8 cellular contexts compared by ENCODE assay signal in the genomic region with DNA sequence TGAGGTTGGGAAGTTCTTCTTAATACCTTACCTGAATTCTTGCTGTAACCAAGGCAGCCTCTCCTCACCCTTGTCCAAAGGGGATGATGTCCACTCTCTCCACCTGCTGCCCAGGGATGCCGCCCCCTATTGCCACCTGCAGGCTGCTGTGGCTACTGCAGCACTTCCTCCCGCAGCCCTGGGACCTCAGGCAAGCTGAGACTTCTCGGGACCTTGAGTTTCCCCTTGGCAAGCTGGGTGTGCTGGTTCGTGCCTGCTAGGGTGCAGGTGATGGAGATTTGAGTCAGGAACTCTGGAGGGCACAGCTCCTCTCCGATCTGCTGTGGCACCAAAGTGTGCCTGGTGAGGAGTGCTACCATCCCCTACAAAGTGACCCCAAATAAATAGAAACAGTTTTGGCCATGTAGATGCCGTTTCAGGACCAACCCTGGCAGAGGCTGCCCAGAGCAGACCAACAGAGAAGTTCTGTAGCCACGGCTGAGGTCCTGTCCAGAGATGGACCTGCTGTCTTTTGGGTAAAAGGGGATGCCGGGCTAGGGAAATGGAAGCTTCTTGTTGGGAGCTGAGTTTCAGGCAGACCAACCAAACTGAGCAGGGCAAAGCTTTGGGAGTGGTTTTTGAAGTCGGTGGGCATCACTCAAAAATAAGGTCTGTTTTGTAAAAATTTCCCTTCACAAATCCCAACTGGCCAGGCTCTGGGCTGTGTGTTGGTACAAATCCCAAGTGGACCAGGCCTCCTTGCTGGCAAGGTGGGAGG. TPM values are rescaled to one million over a fixed set of nuclear protein-coding genes. Genes with fewer than 3 reads are reported as not detected.
A peak's percentile ranks its signal among the peaks of the same experiment; 100 is the strongest.
DNase-seq lines count a peak whose midpoint lies in the region; ATAC-seq and TF ChIP-seq lines count a peak whose summit lies in the region.

No MANE protein-coding gene starts in this region.

- H3K4me3 Mint-ChIP-seq in activated CD4-positive, alpha-beta T cell treated with anti-CD3 and anti-CD28 coated beads, Interleukin-2, amount 10 ng/mL, durations not matched to agents 24 days and 14 days, result no peak overlapping the region
- H3K4me3 Mint-ChIP-seq in naive thymus-derived CD8-positive, alpha-beta T cell, result peak overlapping the region in 5 of 10 donors; percentile 24 to 59 (median 43)

- H3K27me3 ChIP-seq in GM06990 (replicated peaks; ENCODE audit: control insufficient read depth, insufficient read depth, low read length), result no peaks in the 10 kb centered on the region

- H3K27me3 Mint-ChIP-seq in activated CD4-positive, alpha-beta T cell treated with anti-CD3 and anti-CD28 coated beads, Interleukin-2, amount 10 ng/mL, durations not matched to agents 24 days and 14 days, result no peaks in the 10 kb centered on the region
- no peaks in the 10 kb centered on the region for H3K27me3 Mint-ChIP-seq in naive thymus-derived CD8-positive, alpha-beta T cell

- H3K4me1 Mint-ChIP-seq in activated CD4-positive, alpha-beta T cell treated with anti-CD3 and anti-CD28 coated beads, Interleukin-2, amount 10 ng/mL, durations not matched to agents 24 days and 14 days, result peaks cover 12% of the 10 kb centered on the region
- H3K4me1 Mint-ChIP-seq in naive thymus-derived CD8-positive, alpha-beta T cell, result peaks cover 20 to 53% (median 51%) of the 10 kb centered on the region in 4 donors

- no peaks in the 10 kb centered on the region for H3K9me3 Mint-ChIP-seq in activated CD4-positive, alpha-beta T cell treated with anti-CD3 and anti-CD28 coated beads, Interleukin-2, amount 10 ng/mL, durations not matched to agents 24 days and 14 days
- H3K9me3 Mint-ChIP-seq in naive thymus-derived CD8-positive, alpha-beta T cell, result no peaks in the 10 kb centered on the region

- DNase-seq in GM06990 (ENCODE audit: extremely low read depth, insufficient read length) (no peak), LNCaP clone FGC (ENCODE audit: low read depth) (no peak), epithelial cell of proximal tubule (ENCODE audit: low read depth) (no peak), NCI-H1417 treated with DMSO at 0.1 percent for 48 hours (lab: John Stamatoyannopoulos, UW) (no peak), DMS79 treated with DMSO at 0.1 percent for 48 hours (lab: John Stamatoyannopoulos, UW) (no peak)
- DNase-seq in activated CD4-positive, alpha-beta T cell treated with anti-CD3 and anti-CD28 coated beads, Interleukin-2, amount 10 ng/mL, durations not matched to agents 24 days and 14 days, result peak; percentile 83
- peak in 5 of 10 donors; percentile 37 to 50 (median 39) for DNase-seq in naive thymus-derived CD8-positive, alpha-beta T cell

- intact Hi-C loops in activated CD4-positive, alpha-beta T cell treated with anti-CD3 and anti-CD28 coated beads, Interleukin-2, amount 10 ng/mL, durations not matched to agents 24 days and 14 days (cut with micrococcal nuclease), result loop anchor here (1.0 kb wide), 1 partner anchor 50 kb away; no protein-coding TSS in a partner anchor

- peaks cover 33% of the 10 kb centered on the region for H3K36me3 Mint-ChIP-seq in activated CD4-positive, alpha-beta T cell treated with anti-CD3 and anti-CD28 coated beads, Interleukin-2, amount 10 ng/mL, durations not matched to agents 24 days and 14 days (ENCODE audit: low read depth)
- peaks cover 0 to 29% (median 4%) of the 10 kb centered on the region in 3 donors for H3K36me3 Mint-ChIP-seq in naive thymus-derived CD8-positive, alpha-beta T cell

- peak overlapping the region; percentile 11 for H3K27ac Mint-ChIP-seq in activated CD4-positive, alpha-beta T cell treated with anti-CD3 and anti-CD28 coated beads, Interleukin-2, amount 10 ng/mL, durations not matched to agents 24 days and 14 days
- H3K27ac Mint-ChIP-seq in naive thymus-derived CD8-positive, alpha-beta T cell, result peak overlapping the region; percentile 60 to 94 (median 83)

- peak; percentile 67 to 68 for ATAC-seq in naive thymus-derived CD8-positive, alpha-beta T cell
- ATAC-seq in GM21619 (IDR thresholded peaks at IDR 0.05; ENCODE audit: unreplicated experiment), result no peak

- peaks cover 16% of the 10 kb centered on the region for H3K36me3 ChIP-seq in GM06990 (ENCODE audit: control insufficient read depth, insufficient read depth, low read length)

- peak; percentile 96 for TF ChIP-seq CTCF in GM06990 (IDR thresholded peaks at IDR 0.05; ENCODE audit: insufficient read depth, low read length, poor library complexity, severe bottlenecking)
- TF ChIP-seq CTCF in LNCaP clone FGC (IDR thresholded peaks at IDR 0.05; ENCODE audit: control insufficient read depth, extremely low read depth, insufficient read depth), result peak; percentile 61
- peak; percentile 87 for TF ChIP-seq CTCF in epithelial cell of proximal tubule (conservative IDR thresholded peaks at IDR 0.05; ENCODE audit: low read depth, low read length)

- H3K4me3 ChIP-seq in GM06990 (replicated peaks; ENCODE audit: low read depth, low read length) (no peak overlapping the region), LNCaP clone FGC (ENCODE audit: low read depth, low read length) (no peak overlapping the region), epithelial cell of proximal tubule (ENCODE audit: low read depth, low read length) (no peak overlapping the region)

- POLR2A ChIA-PET in naive thymus-derived CD8-positive, alpha-beta T cell (lab: Charles Lee), result interaction anchor here (0.6 to 3.3 kb wide), 11 partner anchors 13 to 202 kb away, joined by 3 to 14 read pairs (median 4); a partner anchor contains a TSS

RNA-seq across cellular contexts. Expression of a gene that starts 31.7 kb away (rescaled TPM):
- total RNA-seq in activated CD4-positive, alpha-beta T cell treated with anti-CD3 and anti-CD28 coated beads, Interleukin-2, amount 10 ng/mL, durations not matched to agents 24 days and 14 days, result 110 and 112 TPM in 2 replicates
- total RNA-seq in epithelial cell of proximal tubule, result not detected in 2 replicates
- total RNA-seq in naive thymus-derived CD8-positive, alpha-beta T cell, result 10 to 100 TPM; 87.1 to 95.3 TPM
- polyA plus RNA-seq in naive thymus-derived CD8-positive, alpha-beta T cell, result 10 to 100 TPM; 22.0 to 64.0 (median 54.0) TPM

Comparison
In these comparisons a context has a peak if more than half of its experiments do, and no peak if none do; other contexts are left out.
1. RNA of a gene that starts 31.7 kb away (total RNA-seq): 110 to 112 TPM in activated CD4-positive, alpha-beta T cell treated with anti-CD3 and anti-CD28 coated beads, Interleukin-2, amount 10 ng/mL, durations not matched to agents 24 days and 14 days and 87.1 to 95.3 TPM in naive thymus-derived CD8-positive, alpha-beta T cell; not detected in epithelial cell of proximal tubule; every median in the first group is over 10 times any median in the second.
2. Peak in every context shown above with its lines, with median percentiles within 50 percentile points of each other: CTCF ChIP-seq.